In the genomic region with DNA sequence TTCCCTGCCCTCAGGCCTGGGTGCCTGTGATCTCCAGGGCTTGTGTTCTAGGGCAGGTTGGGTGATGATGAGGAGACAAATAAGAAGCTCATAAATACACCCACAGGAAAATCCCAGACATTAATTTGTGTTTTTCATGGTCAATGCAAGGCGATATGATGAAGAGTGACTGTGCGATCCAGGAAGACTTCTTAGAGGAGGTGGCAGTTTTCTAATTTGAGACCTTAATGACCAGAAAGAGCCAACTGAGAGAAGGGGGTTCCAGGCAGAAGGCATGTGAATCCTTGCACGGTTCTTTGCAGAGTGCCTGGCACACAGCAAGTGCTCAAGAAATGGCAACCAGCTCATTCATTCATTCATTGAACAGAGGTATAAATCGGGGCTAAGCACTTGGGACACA, we compare ENCODE assay signal across 29 cellular contexts. TPM values are rescaled to one million over a fixed set of nuclear protein-coding genes. Genes with fewer than 3 reads are reported as not detected.
"Had no signal": no experiment of that assay in that cellular context is flagged by ENCODE, and none has a peak within 500 bp of the region (broad histone marks: within the 10 kb centered on the region; RNA-seq: fewer than 3 reads in every experiment).

No MANE protein-coding gene starts in this region.

- H3K9me3 Mint-ChIP-seq: memory B cell; mesothelial cell of epicardium; natural killer cell treated with Interleukin-12 subunit alpha and Interleukin-12 subunit beta and Interleukin-15 and Interleukin-18, amount 100 ng/mL, for 72 hours; neural crest cell; stimulated activated naive B cell treated with anti-CD40 and anti-IgM and Interleukin-4, amounts not matched to agents 10 μg/mL and 1 μg/mL and 100 μg/mL, for 72 hours; stimulated activated naive CD8-positive, alpha-beta T cell treated with anti-CD3 and anti-CD28 coated beads, Interleukin-15, amount 100 ng/mL, for 72 hours had no signal

- H3K4me3 Mint-ChIP-seq: memory B cell; mesothelial cell of epicardium; naive B cell; natural killer cell treated with Interleukin-12 subunit alpha and Interleukin-12 subunit beta and Interleukin-15 and Interleukin-18, amount 100 ng/mL, for 72 hours; stimulated activated naive B cell treated with anti-CD40 and anti-IgM and Interleukin-4, amounts not matched to agents 10 μg/mL and 1 μg/mL and 100 μg/mL, for 72 hours; stimulated activated naive CD8-positive, alpha-beta T cell treated with anti-CD3 and anti-CD28 coated beads, Interleukin-15, amount 100 ng/mL, for 72 hours had no signal

- H3K36me3 Mint-ChIP-seq: memory B cell; mesothelial cell of epicardium; naive B cell; natural killer cell treated with Interleukin-12 subunit alpha and Interleukin-12 subunit beta and Interleukin-15 and Interleukin-18, amount 100 ng/mL, for 72 hours had no signal

- H3K27ac Mint-ChIP-seq: memory B cell; mesothelial cell of epicardium; naive B cell; natural killer cell treated with Interleukin-12 subunit alpha and Interleukin-12 subunit beta and Interleukin-15 and Interleukin-18, amount 100 ng/mL, for 72 hours; progenitor cell of endocrine pancreas; stimulated activated naive B cell treated with anti-CD40 and anti-IgM and Interleukin-4, amounts not matched to agents 10 μg/mL and 1 μg/mL and 100 μg/mL, for 72 hours; stimulated activated naive CD8-positive, alpha-beta T cell treated with anti-CD3 and anti-CD28 coated beads, Interleukin-15, amount 100 ng/mL, for 72 hours had no signal

- ATAC-seq: gastroesophageal sphincter; left lobe of liver; mucosa of descending colon; natural killer cell treated with Interleukin-12 subunit alpha and Interleukin-12 subunit beta and Interleukin-15 and Interleukin-18, amount 100 ng/mL, for 72 hours; pancreas; right lobe of liver; stimulated activated naive B cell treated with anti-CD40 and anti-IgM and Interleukin-4, amounts not matched to agents 10 μg/mL and 1 μg/mL and 100 μg/mL, for 72 hours; stimulated activated naive CD8-positive, alpha-beta T cell treated with anti-CD3 and anti-CD28 coated beads, Interleukin-15, amount 100 ng/mL, for 72 hours had no signal

- H3K27ac ChIP-seq: coronary artery, esophagus muscularis mucosa, foreskin keratinocyte, gastroesophageal sphincter, heart right ventricle, neutrophil, pancreas, right lobe of liver, suprapubic skin, transverse colon, vagina had no signal

- H3K36me3 ChIP-seq: esophagus muscularis mucosa, gastroesophageal sphincter, heart right ventricle, neutrophil, pancreas, right lobe of liver, suprapubic skin, transverse colon, vagina had no signal

- H3K9me3 ChIP-seq: esophagus muscularis mucosa, gastroesophageal sphincter, heart right ventricle, mucosa of descending colon, neutrophil, pancreas, right lobe of liver, suprapubic skin, transverse colon, vagina had no signal

- H3K4me3 ChIP-seq: coronary artery, esophagus muscularis mucosa, gastroesophageal sphincter, heart right ventricle, lung, mucosa of descending colon, pancreas, right lobe of liver, suprapubic skin, transverse colon, vagina had no signal

- H3K4me1 ChIP-seq: foreskin keratinocyte, pancreas, right lobe of liver, transverse colon had no signal

- DNase-seq: dermis blood vessel endothelial cell; effector memory CD4-positive, alpha-beta T cell; heart right ventricle; kidney; mucosa of descending colon; naive B cell; pancreas; right lobe of liver; small intestine; stimulated activated CD4-positive, alpha-beta T cell treated with anti-CD3 and anti-CD28 coated beads, Interleukin-15, amount 100 ng/mL, for 24 hours; stimulated activated CD4-positive, alpha-beta T cell treated with anti-CD3 and anti-CD28 coated beads, Interleukin-2, amount 100 ng/mL, for 48 hours; stimulated activated naive B cell treated with anti-CD40 and anti-IgM and Interleukin-4, amounts not matched to agents 10 μg/mL and 1 μg/mL and 100 μg/mL, for 72 hours; stimulated activated naive CD8-positive, alpha-beta T cell treated with anti-CD3 and anti-CD28 coated beads, Interleukin-15, amount 100 ng/mL, for 72 hours; transverse colon had no signal

RNA-seq across cellular contexts. Expression of gene TMEM132B, which starts 7.2 kb away (rescaled TPM):
- total RNA-seq: epithelial cell of proximal tubule; natural killer cell treated with Interleukin-12 subunit alpha and Interleukin-12 subunit beta and Interleukin-15 and Interleukin-18, amount 100 ng/mL, for 72 hours had no signal
